ENCODE assay signal across 24 cellular contexts in the genomic region with DNA sequence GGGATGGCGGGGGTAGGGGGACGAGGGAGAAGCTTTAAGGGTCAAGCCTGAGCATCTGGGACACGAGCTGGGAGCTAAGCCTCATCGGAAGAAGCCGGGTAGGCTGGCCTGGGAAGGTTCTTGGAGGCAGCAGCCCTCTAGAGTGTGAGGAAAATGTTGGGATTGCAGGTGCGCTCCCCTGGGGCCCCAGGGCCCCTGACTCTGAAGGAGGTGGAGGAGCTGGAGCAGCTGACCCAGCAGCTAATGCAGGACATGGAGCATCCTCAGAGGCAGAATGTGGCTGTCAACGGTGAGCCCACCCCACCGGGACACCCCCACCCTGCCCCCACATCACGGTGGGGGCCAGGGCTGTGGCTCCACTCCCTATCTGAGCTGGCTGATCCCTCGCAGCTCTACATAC. TPM values are rescaled to one million over a fixed set of nuclear protein-coding genes. Genes with fewer than 3 reads are reported as not detected.
DNase-seq lines count a peak whose midpoint lies in the region; ATAC-seq, FAIRE-seq and TF ChIP-seq lines count a peak whose summit lies in the region.
"Had no signal": no experiment of that assay in that cellular context is flagged by ENCODE, and none has a peak within 500 bp of the region (broad histone marks: within the 10 kb centered on the region; RNA-seq: fewer than 3 reads in every experiment).

No MANE protein-coding gene starts in this region.

- peaks cover 46 to 92% (median 61%) of the 10 kb centered on the region in 10 experiments for H3K4me1 ChIP-seq in BLaER1 treated with 17β-estradiol and CSF1 and Interleukin-3, amounts not matched to agents 10 nM and 100 nM
- H3K4me1 ChIP-seq in CD8-positive, alpha-beta T cell (ENCODE audit: insufficient read depth, low read length) = peaks cover 48% of the 10 kb centered on the region
- peaks cover 33% of the 10 kb centered on the region for H3K4me1 ChIP-seq in effector memory CD4-positive, alpha-beta T cell (ENCODE audit: control insufficient read depth, insufficient read depth, low read length, poor library complexity, severe bottlenecking)
- H3K4me1 ChIP-seq in sigmoid colon = peaks cover 0 to 98% (median 97%) of the 10 kb centered on the region in 4 donors
- peaks cover 3 to 10% of the 10 kb centered on the region in 2 donors for H3K4me1 ChIP-seq in small intestine (ENCODE audit: control insufficient read depth in 2 of 2, insufficient read depth in 1 of 2, low read depth in 1 of 2, low read length in 1 of 2)

- intact Hi-C loops in CD8-positive, alpha-beta T cell (cut with DNase I, micrococcal nuclease) = loop anchor here in 1 of 2 experiments (10.0 kb wide), 1 partner anchor 517 kb away; a partner anchor contains a TSS
- intact Hi-C loops in sigmoid colon (cut with DNase I) = loop anchor here (10.0 kb wide), 2 partner anchors 517 to 533 kb away; a partner anchor contains a TSS

- H3K4me1 Mint-ChIP-seq in CD8-positive, alpha-beta T cell (ENCODE audit: low read depth) = peaks cover 18% of the 10 kb centered on the region

- H3K27ac ChIP-seq in BLaER1 treated with 17β-estradiol and CSF1 and Interleukin-3, amounts not matched to agents 10 nM and 100 nM = no peak overlapping the region; a peak in 2 of 22 replicates
- no peak overlapping the region for H3K27ac ChIP-seq in CD8-positive, alpha-beta T cell (ENCODE audit: low read depth, low read length)
- peak overlapping the region; percentile 11 for H3K27ac ChIP-seq in effector memory CD4-positive, alpha-beta T cell (ENCODE audit: insufficient read depth, low read length, poor library complexity, severe bottlenecking)
- H3K27ac ChIP-seq in sigmoid colon (peak overlapping the region; percentile 97 to 100 (median 100)), small intestine (ENCODE audit: low read depth in 1 of 2, low read length in 1 of 2) (no peak overlapping the region)
- H3K27ac ChIP-seq: testis had no signal

- H3K4me3 Mint-ChIP-seq in CD8-positive, alpha-beta T cell = no peak overlapping the region
- H3K4me3 Mint-ChIP-seq: stimulated activated memory B cell treated with anti-CD40 and anti-IgM and Interleukin-4, amounts not matched to agents 10 μg/mL and 1 μg/mL and 100 μg/mL, for 72 hours had no signal

- H3K36me3 Mint-ChIP-seq in CD8-positive, alpha-beta T cell = peaks cover 53% of the 10 kb centered on the region

- no peak for TF ChIP-seq CTCF in CD8-positive, alpha-beta T cell (IDR thresholded peaks at IDR 0.05)
- TF ChIP-seq CTCF in sigmoid colon (IDR thresholded peaks at IDR 0.05) = no peak

- TF ChIP-seq POLR2A in sigmoid colon (IDR thresholded peaks at IDR 0.05) = no peak

- no peak for DNase-seq in CD8-positive, alpha-beta T cell
- no peak for DNase-seq in effector memory CD4-positive, alpha-beta T cell
- peak; percentile 63 for DNase-seq in sigmoid colon
- DNase-seq in small intestine = no peak
- no peak for DNase-seq in OCI-M2 (lab: John Stamatoyannopoulos, UW; ENCODE audit: unreplicated experiment)
- no peak for DNase-seq in DMS153 treated with DMSO at 0.1 percent for 48 hours (lab: John Stamatoyannopoulos, UW; ENCODE audit: unreplicated experiment)
- DNase-seq: activated naive CD4-positive, alpha-beta T cell treated with Interleukin-2 at 50 U/mL for 16 hours; amniotic stem cell; caudate nucleus; CD4-positive, CD25-positive, alpha-beta regulatory T cell; IMR-90; naive B cell; NCI-H1105 treated with DMSO at 0.1 percent for 48 hours; NCI-H2081 treated with DMSO at 0.1 percent for 48 hours; NCI-H446; PC-3; retina; SHP77; stimulated activated CD4-positive, alpha-beta T cell treated with anti-CD3 and anti-CD28 coated beads, Interleukin-4, amount 100 ng/mL, for 1 hour; testis had no signal

- no peak for ATAC-seq in CD8-positive, alpha-beta T cell
- ATAC-seq: PC-3; stimulated activated memory B cell treated with anti-CD40 and anti-IgM and Interleukin-4, amounts not matched to agents 10 μg/mL and 1 μg/mL and 100 μg/mL, for 72 hours had no signal

- peak overlapping the region in 2 of 10 experiments; percentile 33 to 99; a peak in 4 of 20 replicates for H3K4me3 ChIP-seq in BLaER1 treated with 17β-estradiol and CSF1 and Interleukin-3, amounts not matched to agents 10 nM and 100 nM
- H3K4me3 ChIP-seq in CD8-positive, alpha-beta T cell (ENCODE audit: low read depth, low read length) = no peak overlapping the region
- no peak overlapping the region for H3K4me3 ChIP-seq in effector memory CD4-positive, alpha-beta T cell (ENCODE audit: insufficient read depth, low read depth, low read length, poor library complexity, severe bottlenecking)
- no peak overlapping the region for H3K4me3 ChIP-seq in sigmoid colon
- H3K4me3 ChIP-seq in small intestine (ENCODE audit: low read depth in 1 of 2, low read length in 2 of 2) = no peak overlapping the region
- H3K4me3 ChIP-seq: testis had no signal

- H3K27ac Mint-ChIP-seq in CD8-positive, alpha-beta T cell = peak overlapping the region; percentile 34
- H3K27ac Mint-ChIP-seq: naive B cell; stimulated activated memory B cell treated with anti-CD40 and anti-IgM and Interleukin-4, amounts not matched to agents 10 μg/mL and 1 μg/mL and 100 μg/mL, for 72 hours had no signal

- no peaks in the 10 kb centered on the region for H3K9me3 Mint-ChIP-seq in CD8-positive, alpha-beta T cell
- H3K9me3 Mint-ChIP-seq: CD4-positive, CD25-positive, alpha-beta regulatory T cell; naive B cell; stimulated activated memory B cell treated with anti-CD40 and anti-IgM and Interleukin-4, amounts not matched to agents 10 μg/mL and 1 μg/mL and 100 μg/mL, for 72 hours had no signal

- TF ChIP-seq EP300 in sigmoid colon (IDR thresholded peaks at IDR 0.05) = no peak

- CTCF ChIA-PET in CD8-positive, alpha-beta T cell (lab: Charles Lee) = interaction anchor here (0.9 to 1.6 kb wide), 7 partner anchors 8 to 147 kb away, joined by 3 to 6 read pairs (median 4); no protein-coding TSS in a partner anchor

- peaks cover 47 to 100% (median 93%) of the 10 kb centered on the region in 11 experiments for H3K36me3 ChIP-seq in BLaER1 treated with 17β-estradiol and CSF1 and Interleukin-3, amounts not matched to agents 10 nM and 100 nM
- H3K36me3 ChIP-seq in CD8-positive, alpha-beta T cell (ENCODE audit: insufficient read depth, low read length) = peaks cover 43% of the 10 kb centered on the region
- peaks cover 59% of the 10 kb centered on the region for H3K36me3 ChIP-seq in effector memory CD4-positive, alpha-beta T cell (ENCODE audit: control insufficient read depth, insufficient read depth, low read length)
- H3K36me3 ChIP-seq in sigmoid colon = peaks cover 22 to 56% (median 37%) of the 10 kb centered on the region in 4 donors
- peaks cover 0 to 9% of the 10 kb centered on the region in 2 donors for H3K36me3 ChIP-seq in small intestine (ENCODE audit: control insufficient read depth in 2 of 2, insufficient read depth in 2 of 2, low read length in 2 of 2)

- no peaks in the 10 kb centered on the region for H3K27me3 ChIP-seq in BLaER1 treated with 17β-estradiol and CSF1 and Interleukin-3, amounts not matched to agents 10 nM and 100 nM
- no peaks in the 10 kb centered on the region for H3K27me3 ChIP-seq in CD8-positive, alpha-beta T cell (ENCODE audit: insufficient read depth, low read length)
- no peaks in the 10 kb centered on the region for H3K27me3 ChIP-seq in effector memory CD4-positive, alpha-beta T cell (replicated peaks; ENCODE audit: control insufficient read depth, insufficient read depth, low read length, poor library complexity, severe bottlenecking)
- H3K27me3 ChIP-seq in sigmoid colon = no peaks in the 10 kb centered on the region
- no peaks in the 10 kb centered on the region for H3K27me3 ChIP-seq in small intestine (ENCODE audit: control insufficient read depth in 2 of 2, insufficient read depth in 2 of 2, low read length in 2 of 2)
- H3K27me3 ChIP-seq: testis had no signal

- 88 to 89% methylated on average over 10 of the region's 10 CpGs for WGBS in sigmoid colon, 2 donors
- WGBS in small intestine, 3 donors = 77 to 86% (median 85%) methylated on average over 10 of the region's 10 CpGs

- peaks cover 34 to 100% (median 93%) of the 10 kb centered on the region in 11 experiments; a peak in 21 of 22 replicates for H4K20me1 ChIP-seq in BLaER1 treated with 17β-estradiol and CSF1 and Interleukin-3, amounts not matched to agents 10 nM and 100 nM

- no peaks in the 10 kb centered on the region for H3K27me3 Mint-ChIP-seq in CD8-positive, alpha-beta T cell (ENCODE audit: low read depth)
- H3K27me3 Mint-ChIP-seq: CD4-positive, CD25-positive, alpha-beta regulatory T cell; naive B cell; stimulated activated memory B cell treated with anti-CD40 and anti-IgM and Interleukin-4, amounts not matched to agents 10 μg/mL and 1 μg/mL and 100 μg/mL, for 72 hours had no signal

- POLR2A ChIA-PET in CD8-positive, alpha-beta T cell (lab: Charles Lee) = interaction anchor here (1.5 kb wide), 1 partner anchor 8 kb away, joined by 5 read pairs; no protein-coding TSS in a partner anchor

- no peak for FAIRE-seq in small intestine (lab: Jason Lieb, UNC)

- H3K4me2 ChIP-seq in BLaER1 treated with 17β-estradiol and CSF1 and Interleukin-3, amounts not matched to agents 10 nM and 100 nM = peak overlapping the region in 6 of 11 experiments; percentile 95 to 100 (median 99); a peak in 9 of 22 replicates

- peak overlapping the region in 4 of 11 experiments; percentile 25 to 65 (median 45); a peak in 3 of 22 replicates for H3K9ac ChIP-seq in BLaER1 treated with 17β-estradiol and CSF1 and Interleukin-3, amounts not matched to agents 10 nM and 100 nM

- no peaks in the 10 kb centered on the region for H3K9me3 ChIP-seq in BLaER1 treated with 17β-estradiol and CSF1 and Interleukin-3, amounts not matched to agents 10 nM and 100 nM (replicated peaks in 1 of 11)
- no peaks in the 10 kb centered on the region for H3K9me3 ChIP-seq in CD8-positive, alpha-beta T cell (ENCODE audit: low read length)
- H3K9me3 ChIP-seq in effector memory CD4-positive, alpha-beta T cell (ENCODE audit: control insufficient read depth, low read length) = no peaks in the 10 kb centered on the region
- no peaks in the 10 kb centered on the region for H3K9me3 ChIP-seq in sigmoid colon
- no peaks in the 10 kb centered on the region for H3K9me3 ChIP-seq in small intestine (ENCODE audit: control insufficient read depth, low read depth)
- H3K9me3 ChIP-seq: testis had no signal

RNA-seq across cellular contexts. Expression of a gene that starts 6.9 kb away (rescaled TPM):
- 100 to 1,000 TPM; 107 to 111 TPM for total RNA-seq in CD8-positive, alpha-beta T cell
- total RNA-seq in sigmoid colon = 100 to 1,000 TPM in 2 of 4 donors, 10 to 100 TPM in 2; 67.3 to 218 (median 120) TPM
- polyA plus RNA-seq in sigmoid colon (10 to 100 TPM; 34.4 to 91.3 (median 46.8) TPM), small intestine (10 to 100 TPM; 50.3 to 73.2 (median 50.8) TPM)

RNA-seq across cellular contexts. Expression of a gene that starts 20.6 kb away (rescaled TPM):
- total RNA-seq in CD8-positive, alpha-beta T cell = 10 to 100 TPM in 1 of 2 experiments, 1 to 10 TPM in 1; 8.3 to 13.1 TPM
- total RNA-seq in sigmoid colon = 1 to 10 TPM in 1 of 4 donors, under 1 TPM in 1, not detected in 2; 0.14 to 1.5 TPM
- polyA plus RNA-seq in sigmoid colon = 10 to 100 TPM in 1 of 3 donors, 1 to 10 TPM in 1, under 1 TPM in 1; 0.92 to 10.2 (median 4.2) TPM
- 10 to 100 TPM; 14.6 to 42.3 (median 19.6) TPM for polyA plus RNA-seq in small intestine
- total RNA-seq: dermis blood vessel endothelial cell, IMR-90, osteocyte had no signal

RNA-seq across cellular contexts. Expression of a gene that starts 25.5 kb away (rescaled TPM):
- total RNA-seq in CD8-positive, alpha-beta T cell = under 1 TPM; 0.30 to 0.36 TPM
- 10 to 100 TPM in 1 of 4 donors, 1 to 10 TPM in 3; 6.4 to 15.7 (median 6.8) TPM for total RNA-seq in sigmoid colon
- polyA plus RNA-seq in sigmoid colon (1 to 10 TPM in 1 of 3 donors, under 1 TPM in 2; under 0.01 to 2.0 (median under 0.01) TPM), small intestine (1 to 10 TPM in 1 of 3 donors, under 1 TPM in 1, not detected in 1; 0.54 to 3.3 TPM)

RNA-seq across cellular contexts. Expression of a gene that starts 55.2 kb away (rescaled TPM):
- not detected for total RNA-seq in CD8-positive, alpha-beta T cell
- not detected for total RNA-seq in sigmoid colon
- not detected for polyA plus RNA-seq in sigmoid colon
- not detected for polyA plus RNA-seq in small intestine
- total RNA-seq: dermis blood vessel endothelial cell, IMR-90, osteocyte, PC-3, testis had no signal
- polyA plus RNA-seq: IMR-90 had no signal

Comparison
In these comparisons a context has a peak if more than half of its experiments do, and no peak if none do; other contexts are left out.
1. H3K27ac ChIP-seq: peak in effector memory CD4-positive, alpha-beta T cell (single experiment) and sigmoid colon (4 of 4); none in BLaER1 treated with 17β-estradiol and CSF1 and Interleukin-3, amounts not matched to agents 10 nM and 100 nM (0 of 11), CD8-positive, alpha-beta T cell (single experiment) and small intestine (0 of 2).
2. RNA of a gene that starts 25.5 kb away (total RNA-seq): 6.4 to 15.7 TPM in sigmoid colon; 0.30 to 0.36 TPM in CD8-positive, alpha-beta T cell; every median in the first group is over 4 times any median in the second.